31 cellular contexts compared by ENCODE assay signal in the genomic region with DNA sequence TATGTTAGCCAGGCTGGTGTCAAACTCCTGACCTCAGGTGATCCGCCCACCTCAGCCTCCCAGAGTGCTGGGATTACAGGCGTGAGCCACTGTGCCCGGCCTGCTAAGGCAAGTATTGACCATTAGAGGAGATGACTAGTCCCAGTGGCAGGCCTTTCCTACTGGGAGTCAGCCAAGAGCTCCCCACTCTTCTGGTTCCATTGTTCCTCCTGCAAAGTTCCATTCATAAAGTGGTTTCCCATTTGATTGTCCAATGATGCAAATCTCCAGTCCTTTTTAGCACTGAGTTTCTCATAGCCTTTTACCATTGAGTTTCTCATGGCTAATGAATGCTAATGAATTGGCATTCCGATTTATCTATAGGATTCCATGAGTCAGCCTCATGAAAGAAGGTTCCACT.
"Had no signal": no experiment of that assay in that cellular context is flagged by ENCODE, and none has a peak within 500 bp of the region (broad histone marks: within the 10 kb centered on the region; RNA-seq: fewer than 3 reads in every experiment).

No MANE protein-coding gene starts in this region.

- H3K27ac ChIP-seq: neural progenitor cell, ovary, parathyroid adenoma, psoas muscle, skin epidermis, spleen, suprapubic skin, testis, tibial artery, transverse colon, upper lobe of right lung, uterus had no signal

- H3K9ac ChIP-seq: neural progenitor cell, parathyroid adenoma had no signal

- H3K9me3 Mint-ChIP-seq: type B pancreatic cell had no signal

- DNase-seq: naive thymus-derived CD8-positive, alpha-beta T cell; occipital lobe; ovary; posterior cingulate gyrus; psoas muscle; right cardiac atrium; spleen; stimulated activated CD4-positive, alpha-beta T cell treated with anti-CD3 and anti-CD28 coated beads, Interleukin-12 subunit alpha, Interleukin-12 subunit beta, amount 100 ng/mL, for 4 hours; stimulated activated CD4-positive, alpha-beta T cell treated with anti-CD3 and anti-CD28 coated beads, Interleukin-1b, Interleukin-23, amount 100 ng/mL, for 48 hours; stimulated activated CD4-positive, alpha-beta T cell treated with anti-CD3 and anti-CD28 coated beads, Interleukin-4, amount 100 ng/mL, for 1 hour; stimulated activated CD4-positive, alpha-beta T cell treated with anti-CD3 and anti-CD28 coated beads, Interleukin-4, amount 100 ng/mL, for 4 hours; stimulated activated CD8-positive, alpha-beta memory T cell treated with anti-CD3 and anti-CD28 coated beads, Interleukin-4, amount 100 ng/mL, for 48 hours; stimulated activated naive CD4-positive, alpha-beta T cell; stimulated activated naive CD8-positive, alpha-beta T cell treated with anti-CD3 and anti-CD28 coated beads, Interleukin-15, amount 100 ng/mL, for 72 hours; stimulated activated naive CD8-positive, alpha-beta T cell treated with anti-CD3 and anti-CD28 coated beads, Interleukin-15, Interleukin-2, amounts not matched to agents 100 U/mL and 50 U/mL, for 24 hours; substantia nigra; testis; tibial artery; transverse colon; upper lobe of right lung; uterus had no signal

- H3K27ac Mint-ChIP-seq: naive thymus-derived CD8-positive, alpha-beta T cell; nephron; neural progenitor cell; progenitor cell of endocrine pancreas; stimulated activated memory B cell treated with anti-CD40 and anti-IgM and Interleukin-4, amounts not matched to agents 10 μg/mL and 1 μg/mL and 100 μg/mL, for 72 hours; stimulated activated naive CD8-positive, alpha-beta T cell treated with anti-CD3 and anti-CD28 coated beads, Interleukin-15, amount 100 ng/mL, for 72 hours; type B pancreatic cell had no signal

- H3K4me3 Mint-ChIP-seq: naive thymus-derived CD8-positive, alpha-beta T cell; nephron; neural progenitor cell; stimulated activated memory B cell treated with anti-CD40 and anti-IgM and Interleukin-4, amounts not matched to agents 10 μg/mL and 1 μg/mL and 100 μg/mL, for 72 hours; stimulated activated naive CD8-positive, alpha-beta T cell treated with anti-CD3 and anti-CD28 coated beads, Interleukin-15, amount 100 ng/mL, for 72 hours; type B pancreatic cell had no signal

- H3K27me3 Mint-ChIP-seq: progenitor cell of endocrine pancreas, type B pancreatic cell had no signal

- ATAC-seq: naive thymus-derived CD8-positive, alpha-beta T cell; psoas muscle; right cardiac atrium; sciatic nerve; stimulated activated memory B cell treated with anti-CD40 and anti-IgM and Interleukin-4, amounts not matched to agents 10 μg/mL and 1 μg/mL and 100 μg/mL, for 72 hours; stimulated activated naive CD8-positive, alpha-beta T cell treated with anti-CD3 and anti-CD28 coated beads, Interleukin-15, amount 100 ng/mL, for 72 hours; stimulated activated naive CD8-positive, alpha-beta T cell treated with anti-CD3 and anti-CD28 coated beads, Interleukin-15, Interleukin-2, amounts not matched to agents 100 U/mL and 50 U/mL, for 24 hours; upper lobe of right lung had no signal

- H3K36me3 Mint-ChIP-seq: neural progenitor cell, type B pancreatic cell had no signal

- H3K4me1 Mint-ChIP-seq: naive thymus-derived CD8-positive, alpha-beta T cell; nephron; stimulated activated memory B cell treated with anti-CD40 and anti-IgM and Interleukin-4, amounts not matched to agents 10 μg/mL and 1 μg/mL and 100 μg/mL, for 72 hours; stimulated activated naive CD8-positive, alpha-beta T cell treated with anti-CD3 and anti-CD28 coated beads, Interleukin-15, amount 100 ng/mL, for 72 hours had no signal

- H3K4me1 ChIP-seq: parathyroid adenoma, psoas muscle, spleen, suprapubic skin, testis, tibial artery, upper lobe of right lung, uterus had no signal

- H3K36me3 ChIP-seq: neural progenitor cell, ovary, spleen, suprapubic skin, tibial artery, transverse colon, upper lobe of right lung, uterus had no signal

- H3K4me3 ChIP-seq: neural progenitor cell, ovary, psoas muscle, skin epidermis, smooth muscle cell, spleen, suprapubic skin, testis, tibial artery, transverse colon, upper lobe of right lung, uterus had no signal

- H3K9me3 ChIP-seq: ovary, suprapubic skin, testis, transverse colon, upper lobe of right lung, uterus had no signal

- H3K27me3 ChIP-seq: neural progenitor cell, ovary, spleen, suprapubic skin, testis, tibial artery, transverse colon, upper lobe of right lung, uterus had no signal
